In the genomic region with DNA sequence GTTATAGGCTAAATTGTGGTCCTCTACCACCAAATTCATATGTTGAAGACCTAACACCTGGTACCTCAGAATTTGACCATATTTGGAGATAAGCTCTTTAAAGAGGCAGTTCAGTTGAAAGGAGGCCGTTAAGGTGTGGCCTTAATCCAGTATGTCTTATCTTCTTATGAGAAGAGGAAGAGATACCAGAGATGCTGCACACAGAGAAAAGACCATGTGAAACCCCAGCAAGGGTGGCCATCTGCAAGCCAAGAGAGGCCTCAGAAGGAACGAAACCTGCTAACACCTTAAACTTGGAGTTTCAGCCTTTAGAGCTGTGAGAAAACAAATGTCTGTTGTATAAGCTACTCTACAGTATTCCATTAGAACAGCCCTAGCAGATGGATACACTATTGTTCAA, we compare ENCODE assay signal across 12 cellular contexts.
"Had no signal": no experiment of that assay in that cellular context is flagged by ENCODE, and none has a peak within 500 bp of the region (broad histone marks: within the 10 kb centered on the region; RNA-seq: fewer than 3 reads in every experiment).

No MANE protein-coding gene starts in this region.

- ATAC-seq: activated CD4-positive, CD25-positive, alpha-beta regulatory T cell treated with anti-CD3 and anti-CD28 coated beads, Interleukin-2, amount 50 U/mL, for 24 hours; gastrocnemius medialis; left lung; right lobe of liver; stimulated activated naive B cell treated with anti-CD40 and anti-IgM and Interleukin-4, amounts not matched to agents 10 μg/mL and 1 μg/mL and 100 μg/mL, for 72 hours had no signal

- H3K36me3 ChIP-seq: adrenal gland, gastrocnemius medialis, left lung, prostate gland, right lobe of liver had no signal

- H3K4me3 ChIP-seq: adrenal gland, gastrocnemius medialis, left lung, prostate gland, right lobe of liver had no signal

- H3K9me3 ChIP-seq: adrenal gland, gastrocnemius medialis, left lung, prostate gland, right lobe of liver had no signal

- H3K27ac ChIP-seq: adrenal gland, gastrocnemius medialis, left lung, prostate gland, right lobe of liver had no signal

- FAIRE-seq: colon, endothelial cell of umbilical vein, keratinocyte had no signal

- DNase-seq: activated naive CD4-positive, alpha-beta T cell treated with anti-CD3 and anti-CD28 coated beads, Interleukin-2, amount 50 U/mL, for 16 hours; adrenal gland; gastrocnemius medialis; left lung; occipital lobe; right lobe of liver; stimulated activated naive B cell treated with anti-CD40 and anti-IgM and Interleukin-4, amounts not matched to agents 10 μg/mL and 1 μg/mL and 100 μg/mL, for 72 hours had no signal

- H3K27me3 ChIP-seq: adrenal gland, gastrocnemius medialis, left lung, right lobe of liver had no signal

- H3K4me1 ChIP-seq: adrenal gland, gastrocnemius medialis, left lung, prostate gland, right lobe of liver had no signal
